In genomic region chr9:121649476-121650219, GRCh38 we compare ENCODE assay signal across 11 cellular contexts. TPM values are rescaled to one million over a fixed set of nuclear protein-coding genes. Genes with fewer than 3 reads are reported as not detected.
DNase-seq lines count a peak whose midpoint lies in the region; ATAC-seq, FAIRE-seq and TF ChIP-seq lines count a peak whose summit lies in the region.
"Had no signal": no experiment of that assay in that cellular context is flagged by ENCODE, and none has a peak within 500 bp of the region (broad histone marks: within the 10 kb centered on the region; RNA-seq: fewer than 3 reads in every experiment).

No MANE protein-coding gene starts in this region.

- ATAC-seq in SK-N-SH treated with all-trans-retinoic acid at 6 μM for 48 hours (peak; percentile 3; the same call in 1 of the 3 replicates), GM18909 (IDR thresholded peaks at IDR 0.05; ENCODE audit: poor library complexity, unreplicated experiment) (no peak)
- ATAC-seq: CD8-positive, alpha-beta T cell had no signal

- POLR2A ChIA-PET in HEK293 (lab: Yijun Ruan, JAX), result interaction anchor here (1.0 to 1.5 kb wide), 2 partner anchors 30 to 99 kb away, joined by 3 to 4 read pairs; no protein-coding TSS in a partner anchor

- no peak overlapping the region for H3K27ac ChIP-seq in HEK293 (ENCODE audit: extremely low read depth, low read depth, low read length)
- H3K27ac ChIP-seq in kidney (ENCODE audit: low read depth in 2 of 2, low read length in 2 of 2), result peak overlapping the region; percentile 79
- H3K27ac ChIP-seq in stomach, result peak overlapping the region; percentile 68 to 89 (median 82)

- CTCF ChIA-PET in HEK293 (lab: Yijun Ruan, JAX), result interaction anchor here (0.9 to 1.7 kb wide), 7 partner anchors 9 to 49 kb away, joined by 3 to 8 read pairs (median 3); no protein-coding TSS in a partner anchor

- TF ChIP-seq POLR2A in stomach (IDR thresholded peaks at IDR 0.05), result no peak

- H3K36me3 ChIP-seq in HEK293 (ENCODE audit: control insufficient read depth in 2 of 2, insufficient read depth in 1 of 2, low read length in 2 of 2) (no peaks in the 10 kb centered on the region), kidney (ENCODE audit: control insufficient read depth in 1 of 2, insufficient read depth in 2 of 2, low read length in 2 of 2) (no peaks in the 10 kb centered on the region), stomach (no peaks in the 10 kb centered on the region)

- intact Hi-C loops in kidney (cut with DNase I) (no loop called here), stomach (cut with DNase I; ENCODE audit: low total_unique reads) (no loop called here)

- DNase-seq in kidney, result no peak
- DNase-seq in stomach, result no peak
- DNase-seq in activated T-cell treated with anti-CD3 and anti-CD28 coated beads for 4 hours, result no peak
- no peak for DNase-seq in DMS153 treated with DMSO at 0.1 percent for 48 hours (lab: John Stamatoyannopoulos, UW; ENCODE audit: unreplicated experiment)
- DNase-seq: NCI-H748 treated with DMSO at 0.1 percent for 48 hours; stimulated activated naive CD4-positive, alpha-beta T cell treated with Interleukin-2 at 50 U/mL for 16 hours had no signal

- peaks cover 13% of the 10 kb centered on the region for H3K4me1 ChIP-seq in HEK293 (ENCODE audit: control insufficient read depth, insufficient read depth, low read length)
- peaks cover 50 to 54% of the 10 kb centered on the region in 2 donors for H3K4me1 ChIP-seq in kidney (ENCODE audit: control insufficient read depth in 1 of 2, insufficient read depth in 1 of 2, low read depth in 1 of 2, low read length in 2 of 2)
- peaks cover 59 to 70% (median 67%) of the 10 kb centered on the region in 4 donors for H3K4me1 ChIP-seq in stomach

- TF ChIP-seq CTCF in HEK293 (tag by site-specific recombination; IDR thresholded peaks at IDR 0.05) (no peak), kidney (IDR thresholded peaks at IDR 0.05; ENCODE audit: borderline replicate concordance, extremely low read depth, insufficient read depth) (no peak), stomach (IDR thresholded peaks at IDR 0.05) (no peak)

- no peak for TF ChIP-seq EP300 in stomach (IDR thresholded peaks at IDR 0.05)

- peaks cover 0 to 52% (median 0%) of the 10 kb centered on the region in 3 donors for H3K27me3 ChIP-seq in stomach

- 42 to 58% (median 55%) methylated on average over 6 to 9 of the region's 9 CpGs for WGBS in stomach, 5 donors

- no peak for FAIRE-seq in kidney (lab: Jason Lieb, UNC)

- H3K9ac ChIP-seq in kidney (ENCODE audit: low read length in 2 of 2), result no peak overlapping the region

- H3K9me3 ChIP-seq in HEK293 (ENCODE audit: control insufficient read depth, insufficient read depth, low read depth, low read length) (no peaks in the 10 kb centered on the region), kidney (ENCODE audit: control insufficient read depth in 1 of 2, low read length in 2 of 2) (no peaks in the 10 kb centered on the region), stomach (no peaks in the 10 kb centered on the region)
- H3K9me3 ChIP-seq: psoas muscle had no signal

- no peak overlapping the region for H3K4me3 ChIP-seq in HEK293 (ENCODE audit: low read depth, low read length)
- no peak overlapping the region for H3K4me3 ChIP-seq in kidney (ENCODE audit: low read length in 2 of 2)
- no peak overlapping the region for H3K4me3 ChIP-seq in stomach
- H3K4me3 ChIP-seq: psoas muscle had no signal

TF ChIP-seq in HEK293, 187 proteins besides CTCF, POLR2A, EP300 and RAD21:
- peak; percentile 57; the same call in 1 of the 2 replicates for TF ChIP-seq TRIM28 (IDR thresholded peaks at IDR 0.05; ENCODE audit: borderline replicate concordance, low read length)
- TF ChIP-seq ZNF24 (tag by site-specific recombination; IDR thresholded peaks at IDR 0.05), result no peak
- no peak for TF ChIP-seq ZNF175 (tag by site-specific recombination; IDR thresholded peaks at IDR 0.05)
- 0 out of 2 replicates have a peak, but pooled peaks have one; percentile 6 for TF ChIP-seq GLIS2 (tag by site-specific recombination; IDR thresholded peaks at IDR 0.05)
- TF ChIP-seq ZNF645 (tag by site-specific recombination; IDR thresholded peaks at IDR 0.05), result no peak
- TF ChIP-seq ZFP69B (tag by site-specific recombination; IDR thresholded peaks at IDR 0.05), result no peak
- no peak for TF ChIP-seq ZNF560 (tag by site-specific recombination; IDR thresholded peaks at IDR 0.05; ENCODE audit: borderline replicate concordance)
- peak; percentile 79; the same call in 1 of the 2 replicates for TF ChIP-seq ZNF335 (tag by site-specific recombination; conservative IDR thresholded peaks at IDR 0.05)
- TF ChIP-seq BCL11B (tag by site-specific recombination; IDR thresholded peaks at IDR 0.05; ENCODE audit: low read depth), result no peak
- no peak for TF ChIP-seq ZBTB1 (tag by site-specific recombination; IDR thresholded peaks at IDR 0.05)
- no peak for TF ChIP-seq ZNF311 (tag by site-specific recombination; IDR thresholded peaks at IDR 0.05; ENCODE audit: borderline replicate concordance)
- TF ChIP-seq ZNF202 (tag by site-specific recombination; IDR thresholded peaks at IDR 0.05; ENCODE audit: borderline replicate concordance), result no peak
- TF ChIP-seq ZSCAN16 (tag by site-specific recombination; IDR thresholded peaks at IDR 0.05), result no peak

TF ChIP-seq in SK-N-SH treated with all-trans-retinoic acid at 6 μM for 48 hours, 23 proteins besides CTCF, POLR2A, EP300 and RAD21:
- TF ChIP-seq ZFP3 (CRISPR knock-in tag; IDR thresholded peaks at IDR 0.05), result no peak
- TF ChIP-seq OSR1 (CRISPR knock-in tag; IDR thresholded peaks at IDR 0.05), result no peak
- TF ChIP-seq ZNF8 (CRISPR knock-in tag; IDR thresholded peaks at IDR 0.05), result no peak
- no peak for TF ChIP-seq GLIS3 (CRISPR knock-in tag; IDR thresholded peaks at IDR 0.05)

RNA-seq across cellular contexts. Expression of gene DAB2IP, which starts 1.8 kb away (rescaled TPM):
- total RNA-seq in kidney (105 TPM), stomach (100 to 1,000 TPM in 1 of 5 donors, 10 to 100 TPM in 4; 32.1 to 303 (median 63.6) TPM)
- polyA plus RNA-seq in kidney (ENCODE audit: insufficient read depth, low read depth, low replicate concordance) (33.8 TPM), stomach (10 to 100 TPM; 17.5 to 27.6 (median 25.5) TPM)
